In the genomic region with DNA sequence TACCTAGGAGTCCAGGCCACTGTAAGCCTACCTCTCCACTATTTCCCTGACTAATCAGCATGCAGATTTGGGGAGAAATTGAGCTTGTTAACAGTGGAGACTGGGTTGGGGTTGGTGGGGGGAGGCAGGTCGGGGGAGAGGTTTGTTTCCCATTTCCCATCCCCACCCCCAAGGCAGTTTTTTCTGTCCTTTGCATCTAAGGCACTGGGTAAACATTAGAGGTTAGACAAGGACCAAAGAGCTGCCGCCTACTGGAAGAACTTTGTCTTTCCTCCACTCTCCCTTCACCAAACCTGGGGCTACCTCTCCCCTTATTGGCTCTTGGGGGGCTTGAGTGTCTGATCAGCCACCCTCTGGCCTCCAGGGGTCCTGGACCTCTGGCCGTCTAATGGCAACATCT, we compare ENCODE assay signal across 8 cellular contexts. TPM values are rescaled to one million over a fixed set of nuclear protein-coding genes. Genes with fewer than 3 reads are reported as not detected.
DNase-seq lines count a peak whose midpoint lies in the region; ATAC-seq and TF ChIP-seq lines count a peak whose summit lies in the region.

No MANE protein-coding gene starts in this region.

- H3K4me3 ChIP-seq in GM12875 (ENCODE audit: low read depth, low read length) (peak overlapping the region; percentile 84), skin epidermis (peak overlapping the region; percentile 14 to 47 (median 27))

- H3K4me3 Mint-ChIP-seq in brain: no peak overlapping the region

- H3K9me3 Mint-ChIP-seq in brain: peaks cover 0 to 7% (median 0%) of the 10 kb centered on the region in 5 experiments

- DNase-seq in NOMO-1 treated with DMSO at 0.1 percent for 48 hours (lab: John Stamatoyannopoulos, UW; ENCODE audit: unreplicated experiment) (peak; percentile 50), NCI-H345 (lab: John Stamatoyannopoulos, UW) (no peak), NCI-H2171 (lab: John Stamatoyannopoulos, UW) (no peak)
- no peak for DNase-seq in effector CD8-positive, alpha-beta T cell (lab: John Stamatoyannopoulos, UW)

- ATAC-seq in HG03108 (IDR thresholded peaks at IDR 0.05; ENCODE audit: unreplicated experiment): no peak

- no peaks in the 10 kb centered on the region for H3K36me3 Mint-ChIP-seq in brain

- TF ChIP-seq CTCF in GM12875 (IDR thresholded peaks at IDR 0.05; ENCODE audit: borderline replicate concordance, insufficient read depth, low read depth, low read length) (peak; percentile 52; the same call in 1 of the 2 replicates), brain (conservative IDR thresholded peaks at IDR 0.05) (no peak)

- H3K4me1 Mint-ChIP-seq in brain: peaks cover 40% of the 10 kb centered on the region

- H3K27ac Mint-ChIP-seq in brain: peak overlapping the region in 4 of 5 experiments; percentile 6 to 37 (median 28)

- H3K27ac ChIP-seq in skin epidermis: peak overlapping the region in 19 of 21 experiments; percentile 15 to 86 (median 73)

- peaks cover 28% of the 10 kb centered on the region for H3K27me3 Mint-ChIP-seq in brain

RNA-seq across cellular contexts. Expression of gene KCNN4, which starts 1.0 kb away (rescaled TPM):
- 5.0 TPM for polyA plus RNA-seq in brain (ENCODE audit: insufficient read depth, low read depth, low replicate concordance)

RNA-seq across cellular contexts. Expression of gene LYPD5, which starts 22.4 kb away (rescaled TPM):
- 8.1 TPM for polyA plus RNA-seq in brain (ENCODE audit: insufficient read depth, low read depth, low replicate concordance)

RNA-seq across cellular contexts. Expression of gene SMG9, which starts 25.1 kb away (rescaled TPM):
- polyA plus RNA-seq in brain (ENCODE audit: insufficient read depth, low read depth, low replicate concordance): 66.0 TPM

RNA-seq across cellular contexts. Expression of gene ZNF283, which starts 47.3 kb away (rescaled TPM):
- polyA plus RNA-seq in brain (ENCODE audit: insufficient read depth, low read depth, low replicate concordance): 0.70 TPM
